8 cellular contexts compared by ENCODE assay signal in the genomic region with DNA sequence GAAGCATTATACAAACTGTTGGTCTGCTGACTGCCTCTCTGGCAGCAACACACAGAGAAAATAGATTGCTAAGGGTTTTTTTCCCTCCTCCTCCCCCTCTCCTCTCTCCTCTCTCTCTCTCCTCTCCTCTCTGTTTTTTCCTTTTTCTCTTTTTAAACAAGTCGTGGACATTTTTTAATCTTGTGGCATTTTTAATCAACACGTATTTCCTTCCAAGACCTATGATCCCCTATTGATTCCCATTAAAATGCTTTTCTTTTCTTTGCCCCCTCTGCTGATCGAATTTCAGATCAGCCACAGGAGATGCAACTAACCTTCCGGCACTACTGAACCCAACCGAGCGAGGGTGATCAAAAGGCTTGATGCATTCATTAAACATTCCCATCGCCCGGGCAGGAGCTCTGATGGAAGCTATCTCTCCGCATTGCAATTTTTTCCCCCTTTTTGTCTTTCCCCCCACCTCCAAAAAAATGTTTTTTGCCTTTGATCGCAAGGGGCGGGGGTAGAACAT.
A peak's percentile ranks its signal among the peaks of the same experiment; 100 is the strongest.
DNase-seq lines count a peak whose midpoint lies in the region; ATAC-seq lines count a peak whose summit lies in the region.

No MANE protein-coding gene starts in this region.

- peak; percentile 20 for DNase-seq in GM19240 (ENCODE audit: insufficient read length, low spot score)
- peak; percentile 94 for DNase-seq in NCI-H1105 treated with DMSO at 0.1 percent for 48 hours (lab: John Stamatoyannopoulos, UW)
- DNase-seq in T-helper 17 cell, result peak in 1 of 3 donors; percentile 20
- DNase-seq in dermis blood vessel endothelial cell, result peak; percentile 46
- DNase-seq in left lobe of liver (ENCODE audit: low spot score), result peak; percentile 51
- DNase-seq in stimulated activated effector memory CD8-positive, alpha-beta T cell treated with anti-CD3 and anti-CD28 coated beads, Interleukin-12 subunit alpha, Interleukin-12 subunit beta, amount 100 ng/mL, for 72 hours (ENCODE audit: low spot score in 2 of 2), result peak in 1 of 2 donors; percentile 62

- H3K4me1 ChIP-seq in BLaER1 treated with 17β-estradiol and CSF1 and Interleukin-3, amounts not matched to agents 10 nM and 100 nM, result peaks cover 15 to 29% (median 18%) of the 10 kb centered on the region in 10 experiments

- H3K4me3 ChIP-seq in BLaER1 treated with 17β-estradiol and CSF1 and Interleukin-3, amounts not matched to agents 10 nM and 100 nM, result peak overlapping the region; percentile 63 to 83 (median 72)

- H3K9me3 Mint-ChIP-seq in stimulated activated effector memory CD8-positive, alpha-beta T cell treated with anti-CD3 and anti-CD28 coated beads, Interleukin-12 subunit alpha, Interleukin-12 subunit beta, amount 100 ng/mL, for 72 hours, result no peaks in the 10 kb centered on the region

- H3K4me2 ChIP-seq in BLaER1 treated with 17β-estradiol and CSF1 and Interleukin-3, amounts not matched to agents 10 nM and 100 nM, result peak overlapping the region; percentile 70 to 94 (median 88)

- no peaks in the 10 kb centered on the region for H3K27me3 ChIP-seq in BLaER1 treated with 17β-estradiol and CSF1 and Interleukin-3, amounts not matched to agents 10 nM and 100 nM

- peak overlapping the region; percentile 89 to 97 (median 95) for H3K27ac ChIP-seq in BLaER1 treated with 17β-estradiol and CSF1 and Interleukin-3, amounts not matched to agents 10 nM and 100 nM

- H3K4me3 Mint-ChIP-seq in T-helper 17 cell, result peak overlapping the region; percentile 96
- H3K4me3 Mint-ChIP-seq in stimulated activated effector memory CD8-positive, alpha-beta T cell treated with anti-CD3 and anti-CD28 coated beads, Interleukin-12 subunit alpha, Interleukin-12 subunit beta, amount 100 ng/mL, for 72 hours, result peak overlapping the region; percentile 75

- H3K36me3 Mint-ChIP-seq in T-helper 17 cell (ENCODE audit: low read depth), result peaks cover 3% of the 10 kb centered on the region
- H3K36me3 Mint-ChIP-seq in stimulated activated effector memory CD8-positive, alpha-beta T cell treated with anti-CD3 and anti-CD28 coated beads, Interleukin-12 subunit alpha, Interleukin-12 subunit beta, amount 100 ng/mL, for 72 hours, result no peaks in the 10 kb centered on the region

- H3K36me3 ChIP-seq in BLaER1 treated with 17β-estradiol and CSF1 and Interleukin-3, amounts not matched to agents 10 nM and 100 nM, result no peaks in the 10 kb centered on the region

- peak overlapping the region; percentile 97 for H3K27ac Mint-ChIP-seq in T-helper 17 cell
- peak overlapping the region; percentile 90 for H3K27ac Mint-ChIP-seq in stimulated activated effector memory CD8-positive, alpha-beta T cell treated with anti-CD3 and anti-CD28 coated beads, Interleukin-12 subunit alpha, Interleukin-12 subunit beta, amount 100 ng/mL, for 72 hours

- H3K27me3 Mint-ChIP-seq in T-helper 17 cell, result peaks cover 10% of the 10 kb centered on the region

- no peaks in the 10 kb centered on the region for H4K20me1 ChIP-seq in BLaER1 treated with 17β-estradiol and CSF1 and Interleukin-3, amounts not matched to agents 10 nM and 100 nM

- ATAC-seq in T-helper 17 cell (peak; percentile 56), left lobe of liver (peak; percentile 57), HG02938 (IDR thresholded peaks at IDR 0.05; ENCODE audit: unreplicated experiment) (no peak)
- ATAC-seq in stimulated activated effector memory CD8-positive, alpha-beta T cell treated with anti-CD3 and anti-CD28 coated beads, Interleukin-12 subunit alpha, Interleukin-12 subunit beta, amount 100 ng/mL, for 72 hours, result peak; percentile 39

- H3K4me1 Mint-ChIP-seq in T-helper 17 cell, result peaks cover 17% of the 10 kb centered on the region
- H3K4me1 Mint-ChIP-seq in stimulated activated effector memory CD8-positive, alpha-beta T cell treated with anti-CD3 and anti-CD28 coated beads, Interleukin-12 subunit alpha, Interleukin-12 subunit beta, amount 100 ng/mL, for 72 hours, result peaks cover 23% of the 10 kb centered on the region

- peak overlapping the region; percentile 91 to 97 (median 95) for H3K9ac ChIP-seq in BLaER1 treated with 17β-estradiol and CSF1 and Interleukin-3, amounts not matched to agents 10 nM and 100 nM

- H3K9me3 ChIP-seq in BLaER1 treated with 17β-estradiol and CSF1 and Interleukin-3, amounts not matched to agents 10 nM and 100 nM (replicated peaks in 1 of 11), result no peaks in the 10 kb centered on the region
- no peaks in the 10 kb centered on the region for H3K9me3 ChIP-seq in T-helper 17 cell (ENCODE audit: control insufficient read depth, low read length, poor library complexity, severe bottlenecking)
